Comparison of ENCODE assay signal across 9 cellular contexts in genomic region chr5:179023528-179024189, GRCh38. TPM values are rescaled to one million over a fixed set of nuclear protein-coding genes. Genes with fewer than 3 reads are reported as not detected.
A peak's percentile ranks its signal among the peaks of the same experiment; 100 is the strongest.
DNase-seq lines count a peak whose midpoint lies in the region; ATAC-seq and TF ChIP-seq lines count a peak whose summit lies in the region.
"Had no signal": no experiment of that assay in that cellular context is flagged by ENCODE, and none has a peak within 500 bp of the region (broad histone marks: within the 10 kb centered on the region; RNA-seq: fewer than 3 reads in every experiment).

Gene ZNF879 (plus strand): TSS chr5:179023804. CDS start chr5:179025005, 1,201 bp downstream.

- intact Hi-C loops in natural killer cell (cut with micrococcal nuclease): loop anchor here (1.0 to 5.0 kb wide), 2 partner anchors 37 to 396 kb away; partner anchors contain the start of genes CLK4 and ZNF354C

- peaks cover 3 to 5% of the 10 kb centered on the region in 2 donors for H3K9me3 Mint-ChIP-seq in natural killer cell
- H3K9me3 Mint-ChIP-seq in stimulated activated memory B cell treated with anti-CD40 and anti-IgM and Interleukin-4, amounts not matched to agents 10 μg/mL and 1 μg/mL and 100 μg/mL, for 72 hours: peaks cover 11% of the 10 kb centered on the region

- DNase-seq in AG04450 (ENCODE audit: low read depth, low spot score) (peak; percentile 86), HT1080 (ENCODE audit: low read depth) (peak; percentile 73), SHP77 treated with DMSO at 0.1 percent for 48 hours (lab: John Stamatoyannopoulos, UW) (peak; percentile 64), activated gamma-delta T cell treated with Interleukin-2 at 50 U/mL for 16 hours (peak; percentile 92), fibroblast of the conjunctiva (ENCODE audit: low read depth) (peak; percentile 92), natural killer cell (peak; percentile 91)

- H3K4me3 ChIP-seq in AG04450 (ENCODE audit: low read depth, low read length): peak within 1 kb of the TSS; percentile 65
- H3K4me3 ChIP-seq: GM12878 had no signal

- CTCF ChIA-PET in AG04450 (lab: Charles Lee): no interaction called here

- peaks cover 18% of the 10 kb centered on the region for H3K36me3 Mint-ChIP-seq in natural killer cell
- H3K36me3 Mint-ChIP-seq in stimulated activated memory B cell treated with anti-CD40 and anti-IgM and Interleukin-4, amounts not matched to agents 10 μg/mL and 1 μg/mL and 100 μg/mL, for 72 hours: peaks cover 37% of the 10 kb centered on the region

- ATAC-seq in GM19351 (IDR thresholded peaks at IDR 0.05; ENCODE audit: unreplicated experiment) (peak; percentile 54), natural killer cell (peak; percentile 93 to 95 (median 94))
- peak; percentile 96 for ATAC-seq in stimulated activated memory B cell treated with anti-CD40 and anti-IgM and Interleukin-4, amounts not matched to agents 10 μg/mL and 1 μg/mL and 100 μg/mL, for 72 hours
- ATAC-seq: GM12878 had no signal

- H3K27ac ChIP-seq in AG04450 (ENCODE audit: low read depth, low read length): peak within 1 kb of the TSS; percentile 21

- no peaks in the 10 kb centered on the region for H3K27me3 ChIP-seq in AG04450 (ENCODE audit: control insufficient read depth, insufficient read depth, low read length)

- TF ChIP-seq CTCF in AG04450 (IDR thresholded peaks at IDR 0.05; ENCODE audit: low read depth, low read length) (no peak), natural killer cell (IDR thresholded peaks at IDR 0.05) (no peak)

- POLR2A ChIA-PET in AG04450 (lab: Yijun Ruan, JAX): no interaction called here

- H3K4me3 Mint-ChIP-seq in natural killer cell: peak within 1 kb of the TSS; percentile 97
- peak within 1 kb of the TSS; percentile 97 for H3K4me3 Mint-ChIP-seq in stimulated activated memory B cell treated with anti-CD40 and anti-IgM and Interleukin-4, amounts not matched to agents 10 μg/mL and 1 μg/mL and 100 μg/mL, for 72 hours

- H3K27me3 Mint-ChIP-seq in natural killer cell (ENCODE audit: low read depth in 2 of 2): peaks cover 0 to 12% of the 10 kb centered on the region in 2 donors
- no peaks in the 10 kb centered on the region for H3K27me3 Mint-ChIP-seq in stimulated activated memory B cell treated with anti-CD40 and anti-IgM and Interleukin-4, amounts not matched to agents 10 μg/mL and 1 μg/mL and 100 μg/mL, for 72 hours

- peak within 1 kb of the TSS; percentile 83 to 88 for H3K27ac Mint-ChIP-seq in natural killer cell
- peak within 1 kb of the TSS; percentile 88 for H3K27ac Mint-ChIP-seq in stimulated activated memory B cell treated with anti-CD40 and anti-IgM and Interleukin-4, amounts not matched to agents 10 μg/mL and 1 μg/mL and 100 μg/mL, for 72 hours

- peaks cover 13 to 15% of the 10 kb centered on the region in 2 donors for H3K4me1 Mint-ChIP-seq in natural killer cell
- H3K4me1 Mint-ChIP-seq in stimulated activated memory B cell treated with anti-CD40 and anti-IgM and Interleukin-4, amounts not matched to agents 10 μg/mL and 1 μg/mL and 100 μg/mL, for 72 hours: peaks cover 13% of the 10 kb centered on the region

- H3K9me3 ChIP-seq in AG04450 (ENCODE audit: control insufficient read depth, insufficient read depth, low read length): peaks cover 39% of the 10 kb centered on the region

RNA-seq across cellular contexts. Expression of gene ZNF879, which starts in this region (rescaled TPM):
- 1.9 and 3.1 TPM in 2 replicates for polyA plus RNA-seq in AG04450 (2011; rRNA removed)
- polyA minus RNA-seq in AG04450 (2011; rRNA and poly(A)+ RNA removed): 3.4 and 6.0 TPM in 2 replicates
- total RNA-seq in HT1080 (2014; rRNA removed; shearing (Covaris generic)): 0.24 and 0.53 TPM in 2 replicates
- polyA plus RNA-seq in HT1080 (2015; cell fraction: cytosol; rRNA removed): 0.14 TPM in 2 replicates
- polyA plus RNA-seq in HT1080 (2015; cell fraction: nucleus; rRNA removed): 0.74 and 0.84 TPM in 2 replicates
- 1 to 10 TPM; 4.2 to 7.6 (median 5.1) TPM for total RNA-seq in natural killer cell
- total RNA-seq: GM12878 had no signal

Comparison
In these comparisons a context has a peak if more than half of its experiments do, and no peak if none do; other contexts are left out.
1. Peak in every context shown above with its lines: DNase-seq, ATAC-seq, H3K4me3 ChIP-seq and H3K27ac ChIP-seq.
2. Peak in DNase-seq in HT1080; RNA of the gene not detected or under 1 TPM.